Comparison of ENCODE assay signal across 8 cellular contexts in genomic region chr1:233326995-233327937, GRCh38. TPM values are rescaled to one million over a fixed set of nuclear protein-coding genes. Genes with fewer than 3 reads are reported as not detected.
DNase-seq lines count a peak whose midpoint lies in the region; ATAC-seq and TF ChIP-seq lines count a peak whose summit lies in the region.

Gene MAP3K21 (plus strand): TSS chr1:233327724. CDS start chr1:233328029, 305 bp downstream.

- no peak within 1 kb of the TSS for H3K27ac Mint-ChIP-seq in central memory CD8-positive, alpha-beta T cell (ENCODE audit: low read depth)

- H3K27me3 ChIP-seq in A673 (replicated peaks; ENCODE audit: insufficient read depth, low read depth, low read length, poor library complexity), result peaks cover 17% of the 10 kb centered on the region

- POLR2A ChIA-PET in A673 (lab: Charles Lee; ENCODE audit: low non-redundant PET), result no interaction called here

- no peaks in the 10 kb centered on the region for H3K9me3 Mint-ChIP-seq in central memory CD8-positive, alpha-beta T cell

- peaks cover 13% of the 10 kb centered on the region for H3K4me1 Mint-ChIP-seq in central memory CD8-positive, alpha-beta T cell

- ATAC-seq in GM18909 (IDR thresholded peaks at IDR 0.05; ENCODE audit: poor library complexity, unreplicated experiment), result peak; percentile 91
- ATAC-seq in HG03159 (IDR thresholded peaks at IDR 0.05; ENCODE audit: unreplicated experiment), result peak; percentile 85
- peak; percentile 82 for ATAC-seq in central memory CD8-positive, alpha-beta T cell (replicated peaks; ENCODE audit: extremely low read depth, poor library complexity, severe bottlenecking)
- peak; percentile 88 for ATAC-seq in left lobe of liver

- H3K27ac ChIP-seq in A673 (ENCODE audit: low read depth, low read length, poor library complexity, severe bottlenecking), result no peak within 1 kb of the TSS

- H3K36me3 ChIP-seq in A673 (ENCODE audit: insufficient read depth, low read length, poor library complexity, severe bottlenecking), result no peaks in the 10 kb centered on the region

- no peaks in the 10 kb centered on the region for H3K9me3 ChIP-seq in A673 (ENCODE audit: low read depth, low read length, poor library complexity, severe bottlenecking)

- no peaks in the 10 kb centered on the region for H3K27me3 Mint-ChIP-seq in central memory CD8-positive, alpha-beta T cell

- CTCF ChIA-PET in A673 (lab: Charles Lee), result no interaction called here

- no TSS peak for BruUV-seq in A673 (replicated peaks; lab: Mats Ljungman, UMichigan)

- TF ChIP-seq CTCF in A673 (conservative IDR thresholded peaks at IDR 0.05; ENCODE audit: low read depth, low read length), result no peak

- DNase-seq in A673 (ENCODE audit: low spot score) (peak; percentile 63), NCI-H2227 treated with DMSO at 0.1 percent for 48 hours (lab: John Stamatoyannopoulos, UW) (peak; percentile 93), left lobe of liver (ENCODE audit: low spot score) (peak; percentile 97)
- DNase-seq in activated CD4-positive, CD25-positive, alpha-beta regulatory T cell treated with anti-CD3 and anti-CD28 coated beads, Interleukin-2, amount 50 U/mL, for 16 hours (ENCODE audit: low read depth, low spot score), result peak; percentile 54
- DNase-seq in central memory CD8-positive, alpha-beta T cell (ENCODE audit: low spot score in 2 of 2), result peak; percentile 65
- peak; percentile 84 for DNase-seq in stimulated activated CD4-positive, alpha-beta T cell treated with anti-CD3 and anti-CD28 coated beads, Interleukin-4, amount 100 ng/mL, for 1 hour

- peak within 1 kb of the TSS; percentile 78 for H3K4me3 Mint-ChIP-seq in central memory CD8-positive, alpha-beta T cell

- peak within 1 kb of the TSS; percentile 55 for H3K4me3 ChIP-seq in A673 (ENCODE audit: low read depth, low read length, poor library complexity, severe bottlenecking)

- H3K4me1 ChIP-seq in A673 (ENCODE audit: insufficient read depth, low read length, poor library complexity, severe bottlenecking), result no peaks in the 10 kb centered on the region

- intact Hi-C loops in A673 (cut with micrococcal nuclease; ENCODE audit: unreplicated experiment), result no loop called here

- H3K36me3 Mint-ChIP-seq in central memory CD8-positive, alpha-beta T cell (ENCODE audit: insufficient read depth), result peaks cover 2% of the 10 kb centered on the region

RNA-seq across cellular contexts. Expression of gene MAP3K21, which starts in this region (rescaled TPM):
- total RNA-seq in A673 (2021) (0.88 and 0.98 TPM in 2 replicates), left lobe of liver (4.7 TPM)

Comparison
In these comparisons a context has a peak if more than half of its experiments do, and no peak if none do; other contexts are left out.
1. Peak in DNase-seq and H3K4me3 ChIP-seq in A673; RNA of the gene not detected or under 1 TPM.